In genomic region chr6:11819486-11819885, GRCh38 we compare ENCODE assay signal across 11 cellular contexts. TPM values are rescaled to one million over a fixed set of nuclear protein-coding genes. Genes with fewer than 3 reads are reported as not detected.
"Had no signal": no experiment of that assay in that cellular context is flagged by ENCODE, and none has a peak within 500 bp of the region (broad histone marks: within the 10 kb centered on the region; RNA-seq: fewer than 3 reads in every experiment).

No MANE protein-coding gene starts in this region.

- ATAC-seq: GM23338, HCT116 had no signal

- H3K4me2 ChIP-seq: GM23338 had no signal

- FAIRE-seq: H1, H54 had no signal

- H3K4me3 ChIP-seq: GM23248, GM23338, HAP-1 had no signal

- H3K27ac ChIP-seq: GM23248 had no signal

- H3K4me1 ChIP-seq: HAP-1 had no signal

- DNase-seq: GM23248, GOT3, H7, H9, HCEC 1CT, HFFc6 had no signal

- H3K9ac ChIP-seq: GM23248 had no signal

- H3K36me3 ChIP-seq: HAP-1 had no signal

- H3K9me3 ChIP-seq: HAP-1 had no signal

- H2AFZ ChIP-seq: GM23248, GM23338 had no signal

RNA-seq across cellular contexts. Expression of gene ADTRP, which starts 40.9 kb away (rescaled TPM):
- total RNA-seq: GM23338, H9 had no signal
- polyA plus RNA-seq: GM23338 had no signal
